ENCODE assay signal across 10 cellular contexts in genomic region chr15:63969652-63970421, GRCh38.
DNase-seq lines count a peak whose midpoint lies in the region; ATAC-seq and TF ChIP-seq lines count a peak whose summit lies in the region.
"Had no signal": no experiment of that assay in that cellular context is flagged by ENCODE, and none has a peak within 500 bp of the region (broad histone marks: within the 10 kb centered on the region; RNA-seq: fewer than 3 reads in every experiment).

No MANE protein-coding gene starts in this region.

- no peaks in the 10 kb centered on the region for H3K9me3 ChIP-seq in thyroid gland

- intact Hi-C loops in left colon (cut with DNase I, micrococcal nuclease) (no loop called here), thyroid gland (cut with DNase I) (no loop called here)

- no peak for TF ChIP-seq CTCF in thyroid gland (IDR thresholded peaks at IDR 0.05)

- DNase-seq in activated CD8-positive, alpha-beta memory T cell treated with anti-CD3 and anti-CD28 coated beads for 24 hours: peak; percentile 53
- no peak for DNase-seq in activated CD8-positive, alpha-beta memory T cell treated with anti-CD3 and anti-CD28 coated beads, Interleukin-2, amount 50 U/mL, for 4 hours
- peak; percentile 46 for DNase-seq in activated CD8-positive, alpha-beta memory T cell treated with anti-CD3 and anti-CD28 coated beads, Interleukin-2, amount 50 U/mL, for 48 hours
- DNase-seq in left colon: peak; percentile 77 to 89
- DNase-seq in thyroid gland: peak; percentile 90 to 94
- DNase-seq in COLO668 (lab: John Stamatoyannopoulos, UW; ENCODE audit: unreplicated experiment): no peak
- no peak for DNase-seq in HK-2 (ENCODE audit: unreplicated experiment)
- no peak for DNase-seq in Ammon's horn (ENCODE audit: low spot score)
- DNase-seq: mesendoderm, NCI-H510A treated with DMSO at 0.1 percent for 48 hours had no signal

- no peak overlapping the region for H3K4me3 ChIP-seq in thyroid gland (replicated peaks in 1 of 3)

- peak; percentile 83 for ATAC-seq in left colon

- no peaks in the 10 kb centered on the region for H3K27me3 ChIP-seq in thyroid gland

- H3K4me1 ChIP-seq in thyroid gland: peaks cover 48 to 60% of the 10 kb centered on the region in 2 donors

- TF ChIP-seq POLR2A in thyroid gland (IDR thresholded peaks at IDR 0.05): peak in 1 of 2 donors; percentile 30

- peak overlapping the region; percentile 79 to 88 (median 80) for H3K27ac ChIP-seq in thyroid gland

- no peaks in the 10 kb centered on the region for H3K36me3 ChIP-seq in thyroid gland

- 76 to 82% methylated on average over 2 of the region's 2 CpGs for WGBS in thyroid gland, 2 donors

Comparison
In these comparisons a context has a peak if more than half of its experiments do, and no peak if none do; other contexts are left out.
1. DNase-seq: peak in activated CD8-positive, alpha-beta memory T cell treated with anti-CD3 and anti-CD28 coated beads for 24 hours (single experiment), activated CD8-positive, alpha-beta memory T cell treated with anti-CD3 and anti-CD28 coated beads, Interleukin-2, amount 50 U/mL, for 48 hours (single experiment), left colon (2 of 2) and thyroid gland (2 of 2); none in activated CD8-positive, alpha-beta memory T cell treated with anti-CD3 and anti-CD28 coated beads, Interleukin-2, amount 50 U/mL, for 4 hours (single experiment), COLO668 (single experiment), HK-2 (single experiment) and Ammon's horn (single experiment).